18 cellular contexts compared by ENCODE assay signal in the genomic region with DNA sequence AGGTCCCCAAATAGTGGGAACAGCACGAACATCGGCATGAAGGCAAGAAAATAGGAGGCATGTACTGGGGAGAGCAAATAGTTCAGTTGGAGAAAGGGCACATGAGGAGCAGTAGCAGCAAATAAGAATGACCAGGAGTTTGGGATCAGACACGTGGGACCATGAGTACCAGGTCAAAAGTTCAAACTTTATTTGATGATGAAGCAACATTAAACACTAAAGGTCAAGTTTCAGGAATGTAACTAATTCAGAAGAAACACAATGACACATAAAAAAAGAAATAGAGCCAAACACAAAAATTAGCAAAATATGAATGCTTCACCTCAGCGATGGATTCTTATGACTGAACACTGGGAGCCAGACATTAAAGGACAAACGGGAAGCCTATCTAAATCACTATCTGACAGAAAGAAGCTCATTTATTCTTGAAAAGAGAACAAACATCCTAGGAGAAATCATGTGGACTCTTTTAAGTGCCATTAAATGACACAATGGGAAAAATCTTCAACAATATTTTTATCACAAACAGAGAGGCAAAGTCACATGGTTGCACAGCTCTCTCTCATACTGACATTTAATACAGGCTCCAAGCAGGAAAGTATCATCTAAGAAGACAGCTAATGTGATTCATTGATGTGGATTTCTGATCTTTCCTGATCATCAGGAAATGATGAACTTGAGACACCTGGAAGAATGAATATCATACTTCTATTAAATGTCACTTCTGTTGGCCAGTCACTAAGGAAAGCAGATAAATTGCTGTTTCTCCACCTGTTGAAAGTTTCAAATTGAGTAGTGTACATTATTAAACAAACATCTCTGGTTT.
DNase-seq lines count a peak whose midpoint lies in the region; ATAC-seq and TF ChIP-seq lines count a peak whose summit lies in the region.
"Had no signal": no experiment of that assay in that cellular context is flagged by ENCODE, and none has a peak within 500 bp of the region (broad histone marks: within the 10 kb centered on the region; RNA-seq: fewer than 3 reads in every experiment).

No MANE protein-coding gene starts in this region.

- TF ChIP-seq CTCF in astrocyte of the spinal cord (IDR thresholded peaks at IDR 0.05; ENCODE audit: low read depth, low read length) (no peak), gastroesophageal sphincter (IDR thresholded peaks at IDR 0.05) (no peak), vagina (IDR thresholded peaks at IDR 0.05) (no peak)

- TF ChIP-seq POLR2A in gastroesophageal sphincter (IDR thresholded peaks at IDR 0.05) (no peak), vagina (IDR thresholded peaks at IDR 0.05) (no peak)

- TF ChIP-seq EP300 in gastroesophageal sphincter (IDR thresholded peaks at IDR 0.05) = no peak

- H3K9me3 ChIP-seq in gastroesophageal sphincter (no peaks in the 10 kb centered on the region), vagina (no peaks in the 10 kb centered on the region)
- H3K9me3 ChIP-seq: Caco-2 had no signal

- in situ Hi-C loops in astrocyte of the spinal cord (cut with HindIII; ENCODE audit: low sequenced_read_pairs) = no loop called here

- intact Hi-C loops in vagina (cut with DNase I) = no loop called here

- 72 to 74% methylated on average over 4 of the region's 5 CpGs for WGBS in gastroesophageal sphincter (ENCODE audit: low coverage in 1 of 2), 2 donors

- ATAC-seq in gastroesophageal sphincter (peak; percentile 61), esophagus mucosa (no peak)
- ATAC-seq: left colon, Panc1 had no signal

- H3K27me3 ChIP-seq in gastroesophageal sphincter (no peaks in the 10 kb centered on the region), vagina (no peaks in the 10 kb centered on the region)

- peak; percentile 9 for DNase-seq in DMS53 (lab: John Stamatoyannopoulos, UW)
- no peak for DNase-seq in DMS53 treated with DMSO at 0.1 percent for 48 hours (lab: John Stamatoyannopoulos, UW; ENCODE audit: unreplicated experiment)
- DNase-seq in astrocyte of the spinal cord (ENCODE audit: low read depth, low spot score) = peak; percentile 48
- DNase-seq in stromal cell of bone marrow (ENCODE audit: low read depth) = peak; percentile 73
- no peak for DNase-seq in vagina (ENCODE audit: extremely low spot score in 2 of 2)
- no peak for DNase-seq in DMS79 (lab: John Stamatoyannopoulos, UW)
- DNase-seq: Caco-2; effector CD4-positive, alpha-beta T cell; head of caudate nucleus; left colon; NCI-H1105; NCI-H510A treated with DMSO at 0.1 percent for 48 hours; T-helper 2 cell had no signal

- no peak overlapping the region for H3K4me3 ChIP-seq in astrocyte of the spinal cord (ENCODE audit: low read depth, low read length)
- H3K4me3 ChIP-seq in gastroesophageal sphincter = no peak overlapping the region
- H3K4me3 ChIP-seq in vagina = no peak overlapping the region
- H3K4me3 ChIP-seq: smooth muscle cell had no signal

- H3K27ac ChIP-seq in gastroesophageal sphincter = no peak overlapping the region
- no peak overlapping the region for H3K27ac ChIP-seq in vagina
- H3K27ac ChIP-seq: 22Rv1 had no signal

- H3K36me3 ChIP-seq in gastroesophageal sphincter (no peaks in the 10 kb centered on the region), vagina (no peaks in the 10 kb centered on the region)

- H3K4me1 ChIP-seq in gastroesophageal sphincter (peaks cover 0 to 9% (median 0%) of the 10 kb centered on the region in 3 donors), vagina (peaks cover 24% of the 10 kb centered on the region)

Comparison
In these comparisons a context has a peak if more than half of its experiments do, and no peak if none do; other contexts are left out.
1. DNase-seq: peak in DMS53 (single experiment), astrocyte of the spinal cord (single experiment) and stromal cell of bone marrow (single experiment); none in DMS53 treated with DMSO at 0.1 percent for 48 hours (single experiment), vagina (0 of 2) and DMS79 (single experiment).